ENCODE assay signal across 10 cellular contexts in the genomic region with DNA sequence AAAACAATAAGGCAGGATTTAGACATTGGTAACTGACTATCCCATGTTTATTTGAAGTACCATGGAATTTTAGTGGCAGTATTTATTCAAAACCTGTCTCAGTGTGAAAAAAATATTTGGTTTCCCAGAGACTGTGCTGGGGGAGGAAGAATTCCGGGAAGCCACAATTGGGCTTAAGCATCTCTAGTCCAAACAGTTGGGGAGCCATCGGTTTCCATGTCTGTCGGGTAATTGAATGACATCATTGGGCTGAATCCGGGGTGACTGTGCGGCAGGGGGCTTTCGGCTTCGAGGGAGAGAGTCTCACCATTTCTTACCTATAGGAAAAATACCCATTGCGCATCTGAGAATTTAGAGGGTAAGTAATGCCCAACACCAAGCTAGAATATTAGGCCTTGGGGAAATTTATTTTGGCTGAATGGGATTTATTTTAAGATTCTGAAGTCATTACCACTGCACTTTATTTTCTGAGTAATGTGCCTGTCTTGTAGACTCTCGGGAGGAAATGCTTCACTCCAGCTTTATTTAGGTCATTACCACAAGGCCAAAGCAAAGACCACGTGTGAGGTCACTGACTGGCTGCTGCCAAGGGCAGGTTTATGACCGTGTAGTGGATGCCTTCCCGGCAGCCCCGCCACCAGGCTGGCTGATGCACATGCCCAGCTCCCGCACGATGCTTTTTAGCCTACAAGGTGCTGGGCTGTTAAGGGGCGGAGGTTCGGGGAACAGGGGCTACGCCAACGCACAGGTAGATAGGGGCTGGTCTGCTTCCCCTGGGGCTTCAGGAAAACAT. TPM values are rescaled to one million over a fixed set of nuclear protein-coding genes. Genes with fewer than 3 reads are reported as not detected.
DNase-seq lines count a peak whose midpoint lies in the region; ATAC-seq and TF ChIP-seq lines count a peak whose summit lies in the region.
"Had no signal": no experiment of that assay in that cellular context is flagged by ENCODE, and none has a peak within 500 bp of the region (broad histone marks: within the 10 kb centered on the region; RNA-seq: fewer than 3 reads in every experiment).

No MANE protein-coding gene starts in this region.

- no peaks in the 10 kb centered on the region for H3K36me3 ChIP-seq in adipocyte (ENCODE audit: control insufficient read depth, insufficient read depth, low read length, severe bottlenecking)
- no peaks in the 10 kb centered on the region for H3K36me3 ChIP-seq in right atrium auricular region
- H3K36me3 ChIP-seq: neutrophil had no signal

- H3K4me3 ChIP-seq in adipocyte (ENCODE audit: low read length), result no peak overlapping the region
- H3K4me3 ChIP-seq in right atrium auricular region, result no peak overlapping the region

- DNase-seq in GM13977 (ENCODE audit: low spot score), result peak; percentile 55
- DNase-seq in adipocyte (ENCODE audit: low read depth), result peak; percentile 61
- DNase-seq in right atrium auricular region (ENCODE audit: low spot score), result no peak
- DNase-seq in smooth muscle cell of the brain vasculature (ENCODE audit: low read depth, low spot score), result peak; percentile 33
- DNase-seq in iPS-NIHi11 (ENCODE audit: low spot score), result no peak
- no peak for DNase-seq in 8988T
- DNase-seq in OCI-M2 (lab: John Stamatoyannopoulos, UW; ENCODE audit: unreplicated experiment), result no peak
- DNase-seq: OCI-M1 had no signal

- H3K4me1 ChIP-seq in adipocyte (ENCODE audit: control insufficient read depth, insufficient read depth, low read length), result peaks cover 11% of the 10 kb centered on the region
- H3K4me1 ChIP-seq in right atrium auricular region, result no peaks in the 10 kb centered on the region

- H3K27me3 ChIP-seq in adipocyte (replicated peaks; ENCODE audit: control insufficient read depth, insufficient read depth, low read length), result no peaks in the 10 kb centered on the region
- no peaks in the 10 kb centered on the region for H3K27me3 ChIP-seq in right atrium auricular region

- H3K9me3 ChIP-seq in adipocyte (ENCODE audit: control insufficient read depth, low read length) (no peaks in the 10 kb centered on the region), right atrium auricular region (no peaks in the 10 kb centered on the region)
- H3K9me3 ChIP-seq: neutrophil had no signal

- peak overlapping the region; percentile 23 to 36 for H3K27ac ChIP-seq in right atrium auricular region
- H3K27ac ChIP-seq: neutrophil had no signal

- in situ Hi-C loops in GM13977 (cut with MboI; ENCODE audit: low pct_unique_long_range_greater_than_20kb, low sequenced_read_pairs, unreplicated experiment), result no loop called here

- no peak for ATAC-seq in GM21447 (IDR thresholded peaks at IDR 0.05; ENCODE audit: unreplicated experiment)

- TF ChIP-seq CTCF in GM13977 (IDR thresholded peaks at IDR 0.05; ENCODE audit: extremely low read depth, insufficient read depth, missing control alignments) (no peak), right atrium auricular region (IDR thresholded peaks at IDR 0.05) (no peak)

- H3K9ac ChIP-seq in adipocyte (ENCODE audit: low read length), result no peak overlapping the region

RNA-seq across cellular contexts. Expression of a gene that starts 23.1 kb away (rescaled TPM):
- total RNA-seq in right atrium auricular region, result not detected

RNA-seq across cellular contexts. Expression of a gene that starts 37.9 kb away (rescaled TPM):
- 10 to 100 TPM in 1 of 2 donors, 1 to 10 TPM in 1; 5.5 to 10.3 TPM for total RNA-seq in right atrium auricular region

Comparison
In these comparisons a context has a peak if more than half of its experiments do, and no peak if none do; other contexts are left out.
1. DNase-seq: peak in GM13977 (single experiment), adipocyte (single experiment) and smooth muscle cell of the brain vasculature (single experiment); none in right atrium auricular region (single experiment), iPS-NIHi11 (single experiment), 8988T (single experiment) and OCI-M2 (single experiment).